8 cellular contexts compared by ENCODE assay signal in the genomic region with DNA sequence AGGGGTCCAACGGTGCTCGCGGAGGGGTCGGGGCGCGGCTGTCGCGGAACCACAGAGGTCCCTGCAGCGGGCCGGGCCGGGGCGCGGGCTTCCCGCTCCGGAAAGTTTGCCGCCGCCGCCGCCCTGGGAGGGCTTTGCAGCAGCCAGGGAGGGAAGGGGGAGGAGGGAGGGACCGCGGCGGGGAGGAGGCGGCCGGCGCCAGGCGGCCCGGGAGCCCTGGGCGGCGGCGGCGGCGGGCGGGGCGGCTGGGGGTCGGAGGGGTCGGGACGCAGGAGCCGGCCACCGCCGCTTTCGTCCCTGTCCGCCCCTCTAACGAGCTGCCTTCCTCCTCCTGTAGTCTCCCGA. TPM values are rescaled to one million over a fixed set of nuclear protein-coding genes. Genes with fewer than 3 reads are reported as not detected.
DNase-seq lines count a peak whose midpoint lies in the region; ATAC-seq and TF ChIP-seq lines count a peak whose summit lies in the region.

No MANE protein-coding gene starts in this region.

- H3K9me3 ChIP-seq in CD8-positive, alpha-beta T cell (ENCODE audit: low read length), result no peaks in the 10 kb centered on the region
- no peaks in the 10 kb centered on the region for H3K9me3 ChIP-seq in spleen

- H3K27me3 ChIP-seq in CD8-positive, alpha-beta T cell (ENCODE audit: insufficient read depth, low read length), result peaks cover 19% of the 10 kb centered on the region
- no peaks in the 10 kb centered on the region for H3K27me3 ChIP-seq in foreskin keratinocyte
- H3K27me3 ChIP-seq in spleen (replicated peaks in 1 of 7), result peaks cover 5 to 66% (median 46%) of the 10 kb centered on the region in 7 donors

- intact Hi-C loops in CD8-positive, alpha-beta T cell (cut with DNase I, micrococcal nuclease), result no loop called here
- intact Hi-C loops in activated CD8-positive, alpha-beta T cell treated with anti-CD3 and anti-CD28 coated beads for 36 hours (cut with micrococcal nuclease), result no loop called here
- intact Hi-C loops in spleen (cut with DNase I; ENCODE audit: low total_unique reads), result no loop called here

- CTCF ChIA-PET in CD8-positive, alpha-beta T cell (lab: Charles Lee), result interaction anchor here (1.2 kb wide), 1 partner anchor 105 kb away, joined by 3 read pairs; no protein-coding TSS in a partner anchor
- CTCF ChIA-PET in activated CD8-positive, alpha-beta T cell treated with anti-CD3 and anti-CD28 coated beads for 36 hours (lab: Charles Lee), result interaction anchor here (1.0 to 1.6 kb wide), 4 partner anchors 12 to 65 kb away, joined by 3 to 5 read pairs (median 3); no protein-coding TSS in a partner anchor

- no peak for TF ChIP-seq POLR2A in spleen (IDR thresholded peaks at IDR 0.05)

- no peak overlapping the region for H3K27ac Mint-ChIP-seq in CD8-positive, alpha-beta T cell
- H3K27ac Mint-ChIP-seq in activated CD8-positive, alpha-beta T cell treated with anti-CD3 and anti-CD28 coated beads for 36 hours, result no peak overlapping the region
- H3K27ac Mint-ChIP-seq in stimulated activated memory B cell treated with anti-CD40 and anti-IgM and Interleukin-4, amounts not matched to agents 10 μg/mL and 1 μg/mL and 100 μg/mL, for 72 hours, result no peak overlapping the region

- peaks cover 14% of the 10 kb centered on the region for H3K4me1 ChIP-seq in CD8-positive, alpha-beta T cell (ENCODE audit: insufficient read depth, low read length)
- H3K4me1 ChIP-seq in foreskin keratinocyte (peaks cover 9% of the 10 kb centered on the region), spleen (peaks cover 12 to 37% (median 24%) of the 10 kb centered on the region in 6 donors)

- peaks cover 14% of the 10 kb centered on the region for H3K27me3 Mint-ChIP-seq in CD8-positive, alpha-beta T cell (ENCODE audit: low read depth)
- H3K27me3 Mint-ChIP-seq in activated CD8-positive, alpha-beta T cell treated with anti-CD3 and anti-CD28 coated beads for 36 hours, result peaks cover 12% of the 10 kb centered on the region
- H3K27me3 Mint-ChIP-seq in stimulated activated memory B cell treated with anti-CD40 and anti-IgM and Interleukin-4, amounts not matched to agents 10 μg/mL and 1 μg/mL and 100 μg/mL, for 72 hours, result peaks cover 35% of the 10 kb centered on the region

- POLR2A ChIA-PET in CD8-positive, alpha-beta T cell (lab: Charles Lee), result interaction anchor here (0.6 kb wide), 1 partner anchor 1406 kb away, joined by 4 read pairs; no protein-coding TSS in a partner anchor
- POLR2A ChIA-PET in activated CD8-positive, alpha-beta T cell treated with anti-CD3 and anti-CD28 coated beads for 36 hours (lab: Charles Lee), result interaction anchor here (1.0 to 1.3 kb wide), 4 partner anchors 53 to 447 kb away, joined by 3 read pairs; no protein-coding TSS in a partner anchor

- no peak for TF ChIP-seq CTCF in CD8-positive, alpha-beta T cell (IDR thresholded peaks at IDR 0.05)
- TF ChIP-seq CTCF in activated CD8-positive, alpha-beta T cell treated with anti-CD3 and anti-CD28 coated beads for 36 hours (IDR thresholded peaks at IDR 0.05), result no peak
- TF ChIP-seq CTCF in foreskin keratinocyte (conservative IDR thresholded peaks at IDR 0.05) (no peak), spleen (IDR thresholded peaks at IDR 0.05 in 8 of 11, conservative IDR thresholded peaks at IDR 0.05 in 3 of 11) (no peak)

- no peak overlapping the region for H3K4me3 Mint-ChIP-seq in CD8-positive, alpha-beta T cell
- no peak overlapping the region for H3K4me3 Mint-ChIP-seq in activated CD8-positive, alpha-beta T cell treated with anti-CD3 and anti-CD28 coated beads for 36 hours
- no peak overlapping the region for H3K4me3 Mint-ChIP-seq in stimulated activated memory B cell treated with anti-CD40 and anti-IgM and Interleukin-4, amounts not matched to agents 10 μg/mL and 1 μg/mL and 100 μg/mL, for 72 hours

- H3K27ac ChIP-seq in CD8-positive, alpha-beta T cell (ENCODE audit: low read depth, low read length), result no peak overlapping the region
- H3K27ac ChIP-seq in foreskin keratinocyte (no peak overlapping the region), spleen (peak overlapping the region in 2 of 8 donors; percentile 36 to 46)

- whole genome bisulfite sequencing in spleen, 5 donors, result 0 to 2% (median 1%) methylated on average over 4 to 44 of the region's 44 CpGs

- no peaks in the 10 kb centered on the region for H3K9me3 Mint-ChIP-seq in CD8-positive, alpha-beta T cell
- H3K9me3 Mint-ChIP-seq in activated CD8-positive, alpha-beta T cell treated with anti-CD3 and anti-CD28 coated beads for 36 hours, result no peaks in the 10 kb centered on the region
- no peaks in the 10 kb centered on the region for H3K9me3 Mint-ChIP-seq in stimulated activated memory B cell treated with anti-CD40 and anti-IgM and Interleukin-4, amounts not matched to agents 10 μg/mL and 1 μg/mL and 100 μg/mL, for 72 hours

- H3K36me3 Mint-ChIP-seq in CD8-positive, alpha-beta T cell, result no peaks in the 10 kb centered on the region
- H3K36me3 Mint-ChIP-seq in activated CD8-positive, alpha-beta T cell treated with anti-CD3 and anti-CD28 coated beads for 36 hours (ENCODE audit: low read depth), result no peaks in the 10 kb centered on the region
- no peaks in the 10 kb centered on the region for H3K36me3 Mint-ChIP-seq in stimulated activated memory B cell treated with anti-CD40 and anti-IgM and Interleukin-4, amounts not matched to agents 10 μg/mL and 1 μg/mL and 100 μg/mL, for 72 hours

- peak in 5 of 7 experiments; percentile 9 to 55 (median 44) for DNase-seq in CD8-positive, alpha-beta T cell
- peak; percentile 39 for DNase-seq in activated CD8-positive, alpha-beta T cell treated with anti-CD3 and anti-CD28 coated beads for 36 hours
- no peak for DNase-seq in foreskin keratinocyte
- no peak for DNase-seq in spleen

- no peaks in the 10 kb centered on the region for H3K4me1 Mint-ChIP-seq in CD8-positive, alpha-beta T cell (ENCODE audit: low read depth)
- no peaks in the 10 kb centered on the region for H3K4me1 Mint-ChIP-seq in activated CD8-positive, alpha-beta T cell treated with anti-CD3 and anti-CD28 coated beads for 36 hours (ENCODE audit: low read depth)
- H3K4me1 Mint-ChIP-seq in stimulated activated memory B cell treated with anti-CD40 and anti-IgM and Interleukin-4, amounts not matched to agents 10 μg/mL and 1 μg/mL and 100 μg/mL, for 72 hours, result peaks cover 6% of the 10 kb centered on the region

- H3K4me3 ChIP-seq in CD8-positive, alpha-beta T cell (ENCODE audit: low read depth, low read length), result no peak overlapping the region
- peak overlapping the region in 7 of 8 donors; percentile 40 to 76 (median 49) for H3K4me3 ChIP-seq in spleen

- peak; percentile 32 for ATAC-seq in CD8-positive, alpha-beta T cell
- ATAC-seq in HG02884 (IDR thresholded peaks at IDR 0.05; ENCODE audit: unreplicated experiment) (peak; percentile 31), foreskin keratinocyte (peak; percentile 18), GM18519 (IDR thresholded peaks at IDR 0.05; ENCODE audit: low FRiP score, unreplicated experiment) (no peak), GM19328 (IDR thresholded peaks at IDR 0.05; ENCODE audit: unreplicated experiment) (no peak)
- peak; percentile 42 for ATAC-seq in activated CD8-positive, alpha-beta T cell treated with anti-CD3 and anti-CD28 coated beads for 36 hours
- no peak for ATAC-seq in stimulated activated memory B cell treated with anti-CD40 and anti-IgM and Interleukin-4, amounts not matched to agents 10 μg/mL and 1 μg/mL and 100 μg/mL, for 72 hours

- H3K36me3 ChIP-seq in CD8-positive, alpha-beta T cell (ENCODE audit: insufficient read depth, low read length), result no peaks in the 10 kb centered on the region
- H3K36me3 ChIP-seq in spleen, result no peaks in the 10 kb centered on the region

RNA-seq across cellular contexts. Expression of a gene that starts 0.4 kb away (rescaled TPM):
- total RNA-seq in CD8-positive, alpha-beta T cell, result not detected
- 1 to 10 TPM in 1 of 2 experiments, under 1 TPM in 1; 0.07 to 1.0 TPM for total RNA-seq in activated CD8-positive, alpha-beta T cell treated with anti-CD3 and anti-CD28 coated beads for 36 hours
- total RNA-seq in foreskin keratinocyte (26.1 and 40.6 TPM in 2 replicates), spleen (1 to 10 TPM; 1.6 to 7.5 (median 4.0) TPM)
- polyA plus RNA-seq in foreskin keratinocyte (11.3 and 22.6 TPM in 2 replicates), spleen (1 to 10 TPM; 1.0 to 4.8 (median 1.5) TPM)

Comparison
In these comparisons a context has a peak if more than half of its experiments do, and no peak if none do; other contexts are left out.
1. ATAC-seq: peak in CD8-positive, alpha-beta T cell (single experiment), HG02884 (single experiment), activated CD8-positive, alpha-beta T cell treated with anti-CD3 and anti-CD28 coated beads for 36 hours (single experiment) and foreskin keratinocyte (single experiment); none in stimulated activated memory B cell treated with anti-CD40 and anti-IgM and Interleukin-4, amounts not matched to agents 10 μg/mL and 1 μg/mL and 100 μg/mL, for 72 hours (single experiment), GM18519 (single experiment) and GM19328 (single experiment).
2. DNase-seq: peak in CD8-positive, alpha-beta T cell (5 of 7) and activated CD8-positive, alpha-beta T cell treated with anti-CD3 and anti-CD28 coated beads for 36 hours (single experiment); none in foreskin keratinocyte (0 of 2) and spleen (single experiment).